Comparison of ENCODE assay signal across 21 cellular contexts in genomic region chr18:62345909-62346308, GRCh38.
"Had no signal": no experiment of that assay in that cellular context is flagged by ENCODE, and none has a peak within 500 bp of the region (broad histone marks: within the 10 kb centered on the region; RNA-seq: fewer than 3 reads in every experiment).

No MANE protein-coding gene starts in this region.

- DNase-seq: activated CD4-positive, alpha-beta T cell treated with anti-CD3 and anti-CD28 coated beads, Interleukin-2, amount 50 U/mL, for 48 hours; activated CD8-positive, alpha-beta memory T cell treated with anti-CD3 and anti-CD28 coated beads, Interleukin-2, amount 10 ng/mL, durations not matched to agents 7 days and 5 days; activated naive CD4-positive, alpha-beta T cell; anterior cingulate cortex; caudate nucleus; dorsolateral prefrontal cortex; endodermal cell; foreskin keratinocyte; hippocampal formation; right lobe of liver; stimulated activated CD4-positive, alpha-beta T cell treated with anti-CD3 and anti-CD28 coated beads, Interleukin-4, amount 100 ng/mL, for 1 hour; substantia nigra; tibial artery; WERI-Rb-1 had no signal

- H2AFZ ChIP-seq: parathyroid adenoma had no signal

- H3K36me3 ChIP-seq: right lobe of liver, tibial artery, WERI-Rb-1 had no signal

- H3K27ac ChIP-seq: dorsolateral prefrontal cortex, foreskin keratinocyte, parathyroid adenoma, right lobe of liver, tibial artery, WERI-Rb-1 had no signal

- H3K79me2 ChIP-seq: parathyroid adenoma had no signal

- H3K4me3 Mint-ChIP-seq: activated CD8-positive, alpha-beta memory T cell treated with anti-CD3 and anti-CD28 coated beads, Interleukin-2, amount 10 ng/mL, durations not matched to agents 7 days and 5 days; brain; endodermal cell; nephron had no signal

- FAIRE-seq: keratinocyte had no signal

- H3K9ac ChIP-seq: parathyroid adenoma had no signal

- H3K27ac Mint-ChIP-seq: activated CD8-positive, alpha-beta memory T cell treated with anti-CD3 and anti-CD28 coated beads, Interleukin-2, amount 10 ng/mL, durations not matched to agents 7 days and 5 days; endodermal cell; nephron had no signal

- ATAC-seq: foreskin keratinocyte, left lobe of liver, right lobe of liver had no signal

- H3K27me3 ChIP-seq: dorsolateral prefrontal cortex, right lobe of liver, tibial artery had no signal

- H3K4me2 ChIP-seq: smooth muscle cell had no signal

- H3K9me3 Mint-ChIP-seq: brain, endodermal cell, nephron had no signal

- H3K36me3 Mint-ChIP-seq: brain had no signal

- H3K4me1 ChIP-seq: foreskin keratinocyte, parathyroid adenoma, right lobe of liver, tibial artery had no signal

- H3K4me3 ChIP-seq: dorsolateral prefrontal cortex, lung, right lobe of liver, smooth muscle cell, tibial artery had no signal

- H3K9me3 ChIP-seq: right lobe of liver, tibial artery had no signal
